Comparison of ENCODE assay signal across 20 cellular contexts in the genomic region with DNA sequence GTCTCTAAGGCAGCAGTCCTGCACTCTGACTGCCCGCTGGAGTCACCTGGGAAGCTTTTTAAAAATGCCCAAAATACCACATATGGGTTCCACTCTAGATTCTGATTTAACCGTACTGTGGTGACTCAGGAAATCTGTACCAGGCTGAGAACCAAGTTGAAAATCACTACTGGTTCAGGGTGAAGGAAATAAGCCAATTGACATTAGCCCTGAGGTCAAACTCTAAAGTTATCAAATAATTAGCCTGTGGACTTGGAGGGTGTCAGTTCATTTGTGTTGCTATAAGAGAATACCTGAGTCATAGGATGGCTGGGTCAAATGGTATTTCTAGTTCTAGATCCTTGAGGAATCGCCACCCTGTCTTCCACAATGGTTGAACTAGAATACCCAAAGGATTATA.
DNase-seq lines count a peak whose midpoint lies in the region; ATAC-seq and TF ChIP-seq lines count a peak whose summit lies in the region.
"Had no signal": no experiment of that assay in that cellular context is flagged by ENCODE, and none has a peak within 500 bp of the region (broad histone marks: within the 10 kb centered on the region; RNA-seq: fewer than 3 reads in every experiment).

No MANE protein-coding gene starts in this region.

- H3K36me3 ChIP-seq in Peyer's patch (no peaks in the 10 kb centered on the region), mucosa of descending colon (ENCODE audit: low read depth) (no peaks in the 10 kb centered on the region)

- no peak overlapping the region for H3K4me3 ChIP-seq in Peyer's patch
- H3K4me3 ChIP-seq in mucosa of descending colon = no peak overlapping the region
- H3K4me3 ChIP-seq: A549, GM23338 had no signal

- H3K27me3 ChIP-seq in Peyer's patch = no peaks in the 10 kb centered on the region

- TF ChIP-seq CTCF in Peyer's patch (IDR thresholded peaks at IDR 0.05) = no peak
- no peak for TF ChIP-seq CTCF in glutamatergic neuron (IDR thresholded peaks at IDR 0.05; ENCODE audit: partially characterized antibody, unreplicated experiment)
- no peak for TF ChIP-seq CTCF in mucosa of descending colon (IDR thresholded peaks at IDR 0.05)

- H3K36me3 Mint-ChIP-seq in glutamatergic neuron (ENCODE audit: unreplicated experiment) = peaks cover 5% of the 10 kb centered on the region
- H3K36me3 Mint-ChIP-seq: CD4-positive, alpha-beta memory T cell had no signal

- H3K27ac Mint-ChIP-seq in glutamatergic neuron (ENCODE audit: unreplicated experiment) = peak overlapping the region; percentile 24
- H3K27ac Mint-ChIP-seq: CD4-positive, alpha-beta memory T cell; GM23338; H9 had no signal

- H3K9me3 Mint-ChIP-seq in glutamatergic neuron (ENCODE audit: unreplicated experiment) = peaks cover 46% of the 10 kb centered on the region
- H3K9me3 Mint-ChIP-seq: GM23338, H9 had no signal

- no peaks in the 10 kb centered on the region for H3K9me3 ChIP-seq in Peyer's patch
- no peaks in the 10 kb centered on the region for H3K9me3 ChIP-seq in mucosa of descending colon
- H3K9me3 ChIP-seq: A549 had no signal

- H3K4me1 ChIP-seq in Peyer's patch (no peaks in the 10 kb centered on the region), mucosa of descending colon (ENCODE audit: low read depth) (no peaks in the 10 kb centered on the region)

- peak overlapping the region in 3 of 4 donors; percentile 40 to 69 (median 43) for H3K27ac ChIP-seq in Peyer's patch
- H3K27ac ChIP-seq: A549 had no signal

- DNase-seq in AG20443 (ENCODE audit: low spot score) = peak; percentile 0
- DNase-seq in Peyer's patch = no peak
- DNase-seq in glutamatergic neuron = no peak
- no peak for DNase-seq in mucosa of descending colon
- no peak for DNase-seq in globus pallidus (ENCODE audit: low spot score)
- DNase-seq: 8988T; ACHN; C1 segment of cervical spinal cord; Calu3; CD4-positive, alpha-beta memory T cell; COR-L47; DMS53; DMS79 treated with DMSO at 0.1 percent for 48 hours; GF-D8; H9 had no signal

- ATAC-seq in mucosa of descending colon = peak; percentile 22
- no peak for ATAC-seq in HG03108 (IDR thresholded peaks at IDR 0.05; ENCODE audit: unreplicated experiment)
- ATAC-seq in GM19455 (IDR thresholded peaks at IDR 0.05; ENCODE audit: unreplicated experiment) = no peak
- no peak for ATAC-seq in GM19324 (IDR thresholded peaks at IDR 0.05; ENCODE audit: low FRiP score, unreplicated experiment)

- no peak overlapping the region for H3K4me3 Mint-ChIP-seq in glutamatergic neuron (ENCODE audit: unreplicated experiment)
- H3K4me3 Mint-ChIP-seq: CD4-positive, alpha-beta memory T cell; GM23338; H9 had no signal

- intact Hi-C loops in mucosa of descending colon (cut with DNase I, micrococcal nuclease) = no loop called here

- peaks cover 43% of the 10 kb centered on the region for H3K4me1 Mint-ChIP-seq in glutamatergic neuron (ENCODE audit: low read depth, unreplicated experiment)
- H3K4me1 Mint-ChIP-seq: CD4-positive, alpha-beta memory T cell; GM23338; H9 had no signal

- no peak for TF ChIP-seq POLR2A in Peyer's patch (IDR thresholded peaks at IDR 0.05)

- H3K27me3 Mint-ChIP-seq in glutamatergic neuron (ENCODE audit: unreplicated experiment) = peaks cover 27% of the 10 kb centered on the region
- H3K27me3 Mint-ChIP-seq: CD4-positive, alpha-beta memory T cell had no signal
